In the genomic region with DNA sequence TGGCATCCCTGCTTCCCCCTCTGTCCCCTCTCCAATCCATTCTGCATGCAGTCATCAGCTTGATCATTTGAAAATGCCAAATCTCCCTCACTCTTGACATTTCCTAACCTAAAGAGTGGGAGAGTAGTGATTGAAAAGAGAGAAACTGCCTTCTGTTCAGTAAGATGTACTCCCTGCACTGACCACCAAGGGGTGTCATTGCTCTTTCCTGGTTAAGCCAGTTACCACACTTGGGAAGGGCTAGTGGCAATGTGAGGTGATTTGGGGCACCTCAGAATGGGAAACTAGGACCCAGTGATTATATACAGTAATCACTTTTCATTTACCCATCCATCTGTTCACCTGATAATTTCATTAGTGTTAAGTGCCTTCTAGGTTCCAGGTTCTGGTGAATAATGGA, we compare ENCODE assay signal across 9 cellular contexts. TPM values are rescaled to one million over a fixed set of nuclear protein-coding genes. Genes with fewer than 3 reads are reported as not detected.
A peak's percentile ranks its signal among the peaks of the same experiment; 100 is the strongest.
DNase-seq lines count a peak whose midpoint lies in the region; ATAC-seq and TF ChIP-seq lines count a peak whose summit lies in the region.
"Had no signal": no experiment of that assay in that cellular context is flagged by ENCODE, and none has a peak within 500 bp of the region (broad histone marks: within the 10 kb centered on the region; RNA-seq: fewer than 3 reads in every experiment).

No MANE protein-coding gene starts in this region.

- H3K9me3 Mint-ChIP-seq in activated naive CD4-positive, alpha-beta T cell treated with anti-CD3 and anti-CD28 coated beads, Interleukin-2, amount 10 ng/mL, durations not matched to agents 7 days and 5 days: no peaks in the 10 kb centered on the region
- H3K9me3 Mint-ChIP-seq: stimulated activated naive B cell treated with anti-CD40 and anti-IgM and Interleukin-4, amounts not matched to agents 10 μg/mL and 1 μg/mL and 100 μg/mL, for 72 hours had no signal

- no peak overlapping the region for H3K27ac ChIP-seq in left ventricle myocardium inferior (replicated peaks)

- no peaks in the 10 kb centered on the region for H3K27me3 Mint-ChIP-seq in activated naive CD4-positive, alpha-beta T cell treated with anti-CD3 and anti-CD28 coated beads, Interleukin-2, amount 10 ng/mL, durations not matched to agents 7 days and 5 days
- H3K27me3 Mint-ChIP-seq: stimulated activated naive B cell treated with anti-CD40 and anti-IgM and Interleukin-4, amounts not matched to agents 10 μg/mL and 1 μg/mL and 100 μg/mL, for 72 hours had no signal

- ATAC-seq in stimulated activated naive CD8-positive, alpha-beta T cell treated with anti-CD3 and anti-CD28 coated beads, Interleukin-15, Interleukin-2, amounts not matched to agents 100 U/mL and 50 U/mL, for 24 hours: peak; percentile 49
- ATAC-seq in HG03457 (IDR thresholded peaks at IDR 0.05; ENCODE audit: unreplicated experiment): no peak

- CTCF ChIA-PET in AG04449 (lab: Yijun Ruan, JAX): interaction anchor here (0.6 to 6.9 kb wide), 28 partner anchors 10 to 373 kb away, joined by 3 to 128 read pairs (median 4); partner anchors contain the start of genes C1orf50, P3H1 and ZNF691
- CTCF ChIA-PET in activated naive CD4-positive, alpha-beta T cell treated with anti-CD3 and anti-CD28 coated beads, Interleukin-2, amount 10 ng/mL, durations not matched to agents 7 days and 5 days (lab: Charles Lee): interaction anchor here (0.7 to 7.8 kb wide), 12 partner anchors 11 to 304 kb away, joined by 3 to 103 read pairs (median 4); partner anchors contain the start of genes C1orf50, P3H1 and ZNF691

- H3K27ac Mint-ChIP-seq in activated naive CD4-positive, alpha-beta T cell treated with anti-CD3 and anti-CD28 coated beads, Interleukin-2, amount 10 ng/mL, durations not matched to agents 7 days and 5 days: no peak overlapping the region
- H3K27ac Mint-ChIP-seq: stimulated activated naive B cell treated with anti-CD40 and anti-IgM and Interleukin-4, amounts not matched to agents 10 μg/mL and 1 μg/mL and 100 μg/mL, for 72 hours had no signal

- no peak for DNase-seq in AG04449 (ENCODE audit: low read depth, low spot score)
- peak; percentile 45 for DNase-seq in EL
- DNase-seq in NCI-H2107 treated with DMSO at 0.1 percent for 48 hours (lab: John Stamatoyannopoulos, UW; ENCODE audit: unreplicated experiment): peak; percentile 2
- DNase-seq in activated naive CD4-positive, alpha-beta T cell treated with anti-CD3 and anti-CD28 coated beads, Interleukin-2, amount 10 ng/mL, durations not matched to agents 7 days and 5 days: peak; percentile 59
- no peak for DNase-seq in left ventricle myocardium inferior
- peak; percentile 39 for DNase-seq in stimulated activated naive CD8-positive, alpha-beta T cell treated with anti-CD3 and anti-CD28 coated beads, Interleukin-15, Interleukin-2, amounts not matched to agents 100 U/mL and 50 U/mL, for 24 hours
- DNase-seq in NCI-H1930 (lab: John Stamatoyannopoulos, UW): no peak
- DNase-seq: stimulated activated naive B cell treated with anti-CD40 and anti-IgM and Interleukin-4, amounts not matched to agents 10 μg/mL and 1 μg/mL and 100 μg/mL, for 72 hours had no signal

- H3K36me3 ChIP-seq in left ventricle myocardium inferior: peaks cover 77% of the 10 kb centered on the region

- POLR2A ChIA-PET in AG04449 (lab: Yijun Ruan, JAX): interaction anchor here (1.4 kb wide), 1 partner anchor 11 kb away, joined by 4 read pairs; the partner anchor contains the start of genes C1orf50 and P3H1

- peak; percentile 68 for TF ChIP-seq CTCF in AG04449 (IDR thresholded peaks at IDR 0.05; ENCODE audit: insufficient read depth, low read length, missing control alignments)
- TF ChIP-seq CTCF in left ventricle myocardium inferior (IDR thresholded peaks at IDR 0.05; ENCODE audit: borderline replicate concordance): peak; percentile 67

- peaks cover 51% of the 10 kb centered on the region for H3K36me3 Mint-ChIP-seq in activated naive CD4-positive, alpha-beta T cell treated with anti-CD3 and anti-CD28 coated beads, Interleukin-2, amount 10 ng/mL, durations not matched to agents 7 days and 5 days

- H3K4me3 Mint-ChIP-seq in activated naive CD4-positive, alpha-beta T cell treated with anti-CD3 and anti-CD28 coated beads, Interleukin-2, amount 10 ng/mL, durations not matched to agents 7 days and 5 days: no peak overlapping the region
- H3K4me3 Mint-ChIP-seq: stimulated activated naive B cell treated with anti-CD40 and anti-IgM and Interleukin-4, amounts not matched to agents 10 μg/mL and 1 μg/mL and 100 μg/mL, for 72 hours had no signal

- no peaks in the 10 kb centered on the region for H3K27me3 ChIP-seq in left ventricle myocardium inferior (ENCODE audit: low read depth)

- peaks cover 17% of the 10 kb centered on the region for H3K4me1 Mint-ChIP-seq in activated naive CD4-positive, alpha-beta T cell treated with anti-CD3 and anti-CD28 coated beads, Interleukin-2, amount 10 ng/mL, durations not matched to agents 7 days and 5 days

- intact Hi-C loops in left ventricle myocardium inferior (cut with micrococcal nuclease): no loop called here

- no peaks in the 10 kb centered on the region for H3K9me3 ChIP-seq in left ventricle myocardium inferior (replicated peaks)

- H3K4me1 ChIP-seq in left ventricle myocardium inferior: no peaks in the 10 kb centered on the region

- H3K4me3 ChIP-seq in AG04449 (ENCODE audit: low read depth, low read length) (no peak overlapping the region), left ventricle myocardium inferior (no peak overlapping the region)

RNA-seq across cellular contexts. Expression of gene TMEM269, which starts 6.9 kb away (rescaled TPM):
- total RNA-seq in left ventricle myocardium inferior: not detected

RNA-seq across cellular contexts. Expression of gene C1orf50, which starts 10.8 kb away (rescaled TPM):
- total RNA-seq in left ventricle myocardium inferior: 7.8 TPM

RNA-seq across cellular contexts. Expression of gene P3H1, which starts 11.0 kb away (rescaled TPM):
- total RNA-seq in left ventricle myocardium inferior: 8.6 TPM

RNA-seq across cellular contexts. Expression of gene CLDN19, which starts 37.8 kb away (rescaled TPM):
- not detected for total RNA-seq in left ventricle myocardium inferior

RNA-seq across cellular contexts. Expression of gene ERMAP, which starts 39.1 kb away (rescaled TPM):
- total RNA-seq in left ventricle myocardium inferior: 4.7 TPM

Comparison
In these comparisons a context has a peak if more than half of its experiments do, and no peak if none do; other contexts are left out.
1. DNase-seq: peak in EL (single experiment), NCI-H2107 treated with DMSO at 0.1 percent for 48 hours (single experiment), activated naive CD4-positive, alpha-beta T cell treated with anti-CD3 and anti-CD28 coated beads, Interleukin-2, amount 10 ng/mL, durations not matched to agents 7 days and 5 days (single experiment) and stimulated activated naive CD8-positive, alpha-beta T cell treated with anti-CD3 and anti-CD28 coated beads, Interleukin-15, Interleukin-2, amounts not matched to agents 100 U/mL and 50 U/mL, for 24 hours (single experiment); none in AG04449 (single experiment), left ventricle myocardium inferior (single experiment) and NCI-H1930 (0 of 2).